In genomic region chr3:116247510-116248077, GRCh38 we compare ENCODE assay signal across 16 cellular contexts.
DNase-seq lines count a peak whose midpoint lies in the region; ATAC-seq and TF ChIP-seq lines count a peak whose summit lies in the region.
"Had no signal": no experiment of that assay in that cellular context is flagged by ENCODE, and none has a peak within 500 bp of the region (broad histone marks: within the 10 kb centered on the region; RNA-seq: fewer than 3 reads in every experiment).

No MANE protein-coding gene starts in this region.

- H3K4me1 ChIP-seq in SK-N-SH (ENCODE audit: control insufficient read depth in 1 of 2, insufficient read depth in 2 of 2, low read depth in 1 of 2, low read length in 1 of 2) = peaks cover 2 to 9% of the 10 kb centered on the region in 2 experiments; a peak in 3 of 4 replicates
- no peaks in the 10 kb centered on the region for H3K4me1 ChIP-seq in stomach
- H3K4me1 ChIP-seq: BLaER1, HAP-1 had no signal

- no peaks in the 10 kb centered on the region for H4K20me1 ChIP-seq in SK-N-SH (ENCODE audit: insufficient read depth)
- H4K20me1 ChIP-seq: BLaER1 had no signal

- TF ChIP-seq POLR2A in stomach (IDR thresholded peaks at IDR 0.05) = no peak

- H3K36me3 Mint-ChIP-seq in nephron (ENCODE audit: low read depth) = no peaks in the 10 kb centered on the region
- H3K36me3 Mint-ChIP-seq in activated T-cell treated with anti-CD3 and anti-CD28 coated beads, Interleukin-2, amount 50 U/mL, for 24 hours (ENCODE audit: low read depth) = no peaks in the 10 kb centered on the region
- H3K36me3 Mint-ChIP-seq: CD14-positive monocyte; CD4-positive, alpha-beta memory T cell had no signal

- 46% methylated on average over 1 of the region's 1 CpG for WGBS in SK-N-SH (ENCODE audit: low lambda C conversion rate)
- WGBS in stomach, 5 donors = 55 to 73% (median 65%) methylated on average over 1 of the region's 1 CpG

- ATAC-seq in HG03354 (IDR thresholded peaks at IDR 0.05; ENCODE audit: poor library complexity, severe bottlenecking, unreplicated experiment) = peak; percentile 59
- ATAC-seq in left cardiac atrium = no peak
- no peak for ATAC-seq in GM21723 (IDR thresholded peaks at IDR 0.05; ENCODE audit: unreplicated experiment)
- ATAC-seq: K562 had no signal

- CTCF ChIA-PET in SK-N-SH (lab: Yijun Ruan, JAX) = no interaction called here

- H3K4me3 Mint-ChIP-seq in nephron = no peak overlapping the region
- H3K4me3 Mint-ChIP-seq in activated T-cell treated with anti-CD3 and anti-CD28 coated beads, Interleukin-2, amount 50 U/mL, for 24 hours = no peak overlapping the region
- H3K4me3 Mint-ChIP-seq: CD14-positive monocyte; CD4-positive, alpha-beta memory T cell had no signal

- H3K4me1 Mint-ChIP-seq in nephron = peaks cover 6% of the 10 kb centered on the region
- no peaks in the 10 kb centered on the region for H3K4me1 Mint-ChIP-seq in activated T-cell treated with anti-CD3 and anti-CD28 coated beads, Interleukin-2, amount 50 U/mL, for 24 hours (ENCODE audit: low read depth)
- H3K4me1 Mint-ChIP-seq: CD14-positive monocyte; CD4-positive, alpha-beta memory T cell had no signal

- H3K4me3 ChIP-seq in SK-N-SH (ENCODE audit: low read depth in 2 of 2, low read length in 1 of 2) (no peak overlapping the region), stomach (no peak overlapping the region)
- H3K4me3 ChIP-seq: BLaER1, HAP-1, K562 had no signal

- POLR2A ChIA-PET in SK-N-SH (lab: Yijun Ruan, JAX) = no interaction called here

- H3K36me3 ChIP-seq in SK-N-SH (replicated peaks in 1 of 2; ENCODE audit: control insufficient read depth in 1 of 2, insufficient read depth in 2 of 2, low read length in 1 of 2) (no peaks in the 10 kb centered on the region), stomach (no peaks in the 10 kb centered on the region)
- H3K36me3 ChIP-seq: BLaER1, HAP-1 had no signal

- no peaks in the 10 kb centered on the region for H3F3A ChIP-seq in SK-N-SH (replicated peaks; ENCODE audit: insufficient read depth)

- no peak for TF ChIP-seq EP300 in SK-N-SH (IDR thresholded peaks at IDR 0.05; ENCODE audit: borderline replicate concordance in 1 of 2, low read depth in 1 of 2, low read length in 1 of 2)
- no peak for TF ChIP-seq EP300 in stomach (IDR thresholded peaks at IDR 0.05)

- intact Hi-C loops in stomach (cut with DNase I; ENCODE audit: low total_unique reads) (no loop called here), left cardiac atrium (cut with DNase I) (no loop called here)

- H3K27me3 Mint-ChIP-seq in nephron (ENCODE audit: low read depth) = peaks cover 4% of the 10 kb centered on the region
- H3K27me3 Mint-ChIP-seq in activated T-cell treated with anti-CD3 and anti-CD28 coated beads, Interleukin-2, amount 50 U/mL, for 24 hours = no peaks in the 10 kb centered on the region
- H3K27me3 Mint-ChIP-seq: CD4-positive, alpha-beta memory T cell had no signal

- DNase-seq in SK-N-SH = no peak
- no peak for DNase-seq in stomach
- DNase-seq in left cardiac atrium = no peak
- DNase-seq in activated T-cell treated with anti-CD3 and anti-CD28 coated beads, Interleukin-2, amount 50 U/mL, for 24 hours = no peak
- DNase-seq: CD4-positive, alpha-beta memory T cell; DMS153; DMS79; GF-D8; IMR-90 had no signal

- H3K9me3 Mint-ChIP-seq in nephron = no peaks in the 10 kb centered on the region
- H3K9me3 Mint-ChIP-seq in activated T-cell treated with anti-CD3 and anti-CD28 coated beads, Interleukin-2, amount 50 U/mL, for 24 hours = no peaks in the 10 kb centered on the region

- H3K9me3 ChIP-seq in SK-N-SH (no peaks in the 10 kb centered on the region), stomach (peaks cover 0 to 4% (median 0%) of the 10 kb centered on the region in 4 donors)
- H3K9me3 ChIP-seq: BLaER1, HAP-1 had no signal

- H3K4me2 ChIP-seq in SK-N-SH = no peak overlapping the region
- H3K4me2 ChIP-seq: BLaER1 had no signal

- no peaks in the 10 kb centered on the region for H3K9me2 ChIP-seq in SK-N-SH

- H3K27ac Mint-ChIP-seq in nephron = peak overlapping the region in 2 of 3 experiments; percentile 12 to 19
- no peak overlapping the region for H3K27ac Mint-ChIP-seq in activated T-cell treated with anti-CD3 and anti-CD28 coated beads, Interleukin-2, amount 50 U/mL, for 24 hours
- H3K27ac Mint-ChIP-seq: CD14-positive monocyte; CD4-positive, alpha-beta memory T cell had no signal

- H3K9ac ChIP-seq in SK-N-SH = no peak overlapping the region
- H3K9ac ChIP-seq: BLaER1 had no signal

- no peak overlapping the region for H2AFZ ChIP-seq in SK-N-SH (ENCODE audit: low read depth)

- no peak for TF ChIP-seq RAD21 in SK-N-SH (IDR thresholded peaks at IDR 0.05; ENCODE audit: low read length)

- H3K79me2 ChIP-seq in SK-N-SH (ENCODE audit: insufficient read depth) = no peaks in the 10 kb centered on the region

- TF ChIP-seq CTCF in SK-N-SH (IDR thresholded peaks at IDR 0.05) (no peak), nephron (IDR thresholded peaks at IDR 0.05; ENCODE audit: unreplicated experiment in 3 of 3) (no peak), stomach (IDR thresholded peaks at IDR 0.05) (no peak)

- no peaks in the 10 kb centered on the region for H3K27me3 ChIP-seq in SK-N-SH (ENCODE audit: insufficient read depth)
- H3K27me3 ChIP-seq in stomach = no peaks in the 10 kb centered on the region
- H3K27me3 ChIP-seq: BLaER1 had no signal

- H3K27ac ChIP-seq in SK-N-SH (ENCODE audit: low read depth in 2 of 2, low read length in 1 of 2) (peak overlapping the region in 1 of 2 experiments; percentile 68; a peak in 1 of 4 replicates), stomach (no peak overlapping the region)
- H3K27ac ChIP-seq: BLaER1 had no signal

TF ChIP-seq in SK-N-SH, 30 proteins besides CTCF, POLR2A, EP300 and RAD21:
- TF ChIP-seq PBX3 (IDR thresholded peaks at IDR 0.05) (no peak), MAX (IDR thresholded peaks at IDR 0.05; ENCODE audit: low read depth) (no peak), TCF12 (IDR thresholded peaks at IDR 0.05) (peak; percentile 26; the same call in 1 of the 2 replicates), FOXJ3 (CRISPR knock-in tag; IDR thresholded peaks at IDR 0.05) (no peak), IRF3 (IDR thresholded peaks at IDR 0.05; ENCODE audit: low read depth, low read length) (no peak)
TF ChIP-seq in SK-N-SH: peak in this region for 1.
